In genomic region chr18:74942319-74942910, GRCh38 we compare ENCODE assay signal across 11 cellular contexts.
DNase-seq lines count a peak whose midpoint lies in the region; ATAC-seq, FAIRE-seq and TF ChIP-seq lines count a peak whose summit lies in the region.
"Had no signal": no experiment of that assay in that cellular context is flagged by ENCODE, and none has a peak within 500 bp of the region (broad histone marks: within the 10 kb centered on the region; RNA-seq: fewer than 3 reads in every experiment).

No MANE protein-coding gene starts in this region.

- FAIRE-seq in GM19239 (lab: Jason Lieb, UNC) = peak; percentile 90

- no peak for TF ChIP-seq CTCF in GM06990 (IDR thresholded peaks at IDR 0.05; ENCODE audit: insufficient read depth, low read length, poor library complexity, severe bottlenecking)
- TF ChIP-seq CTCF in thyroid gland (IDR thresholded peaks at IDR 0.05) = no peak

- DNase-seq in GM06990 (ENCODE audit: extremely low read depth, insufficient read length) = peak; percentile 38
- peak; percentile 31 for DNase-seq in GM19239 (ENCODE audit: insufficient read length, low spot score)
- no peak for DNase-seq in activated T-helper 2 cell treated with anti-CD3 and anti-CD28 coated beads, Interferon-gamma antibody, Interleukin-2, Interleukin-4, amounts not matched to agents 10 μg/mL and 5 μg/mL and 100 μg/mL, durations not matched to agents 14 hours and 24 hours and 36 hours (ENCODE audit: low spot score)
- no peak for DNase-seq in thyroid gland
- DNase-seq in NCI-H446 treated with DMSO at 0.1 percent for 48 hours (lab: John Stamatoyannopoulos, UW) = no peak
- DNase-seq in NCI-H2196 (lab: John Stamatoyannopoulos, UW; ENCODE audit: unreplicated experiment) = no peak
- no peak for DNase-seq in effector CD8-positive, alpha-beta T cell (lab: John Stamatoyannopoulos, UW)
- DNase-seq: activated CD8-positive, alpha-beta memory T cell treated with anti-CD3 and anti-CD28 coated beads, Interleukin-2, amount 50 U/mL, for 4 hours; mucosa of descending colon; OCI-M1 had no signal

- H3K9me3 ChIP-seq in thyroid gland = no peaks in the 10 kb centered on the region
- H3K9me3 ChIP-seq: mucosa of descending colon had no signal

- H3K36me3 Mint-ChIP-seq in activated T-helper 2 cell treated with anti-CD3 and anti-CD28 coated beads, Interferon-gamma antibody, Interleukin-2, Interleukin-4, amounts not matched to agents 10 μg/mL and 5 μg/mL and 100 μg/mL, durations not matched to agents 14 hours and 24 hours and 36 hours (ENCODE audit: low read depth) = no peaks in the 10 kb centered on the region

- no peaks in the 10 kb centered on the region for H3K9me3 Mint-ChIP-seq in activated T-helper 2 cell treated with anti-CD3 and anti-CD28 coated beads, Interferon-gamma antibody, Interleukin-2, Interleukin-4, amounts not matched to agents 10 μg/mL and 5 μg/mL and 100 μg/mL, durations not matched to agents 14 hours and 24 hours and 36 hours

- no peak overlapping the region for H3K27ac ChIP-seq in thyroid gland

- H3K36me3 ChIP-seq in GM06990 (ENCODE audit: control insufficient read depth, insufficient read depth, low read length) = no peaks in the 10 kb centered on the region
- no peaks in the 10 kb centered on the region for H3K36me3 ChIP-seq in thyroid gland

- H3K27me3 ChIP-seq in GM06990 (replicated peaks; ENCODE audit: control insufficient read depth, insufficient read depth, low read length) (no peaks in the 10 kb centered on the region), thyroid gland (no peaks in the 10 kb centered on the region)

- intact Hi-C loops in activated T-helper 2 cell treated with anti-CD3 and anti-CD28 coated beads, Interferon-gamma antibody, Interleukin-2, Interleukin-4, amounts not matched to agents 10 μg/mL and 5 μg/mL and 100 μg/mL, durations not matched to agents 14 hours and 24 hours and 36 hours (cut with micrococcal nuclease) = loop anchor here (2.0 kb wide), 1 partner anchor 128 kb away; no protein-coding TSS in a partner anchor
- intact Hi-C loops in thyroid gland (cut with DNase I) = no loop called here

- no peak overlapping the region for H3K4me3 Mint-ChIP-seq in activated T-helper 2 cell treated with anti-CD3 and anti-CD28 coated beads, Interferon-gamma antibody, Interleukin-2, Interleukin-4, amounts not matched to agents 10 μg/mL and 5 μg/mL and 100 μg/mL, durations not matched to agents 14 hours and 24 hours and 36 hours (ENCODE audit: low read depth)

- no peaks in the 10 kb centered on the region for H3K4me1 ChIP-seq in thyroid gland

- 88% methylated on average over 9 of the region's 9 CpGs for WGBS in thyroid gland, 2 donors

- H3K27me3 Mint-ChIP-seq in activated T-helper 2 cell treated with anti-CD3 and anti-CD28 coated beads, Interferon-gamma antibody, Interleukin-2, Interleukin-4, amounts not matched to agents 10 μg/mL and 5 μg/mL and 100 μg/mL, durations not matched to agents 14 hours and 24 hours and 36 hours (ENCODE audit: low read depth) = peaks cover 3% of the 10 kb centered on the region

- peak overlapping the region; percentile 37 for H3K27ac Mint-ChIP-seq in activated T-helper 2 cell treated with anti-CD3 and anti-CD28 coated beads, Interferon-gamma antibody, Interleukin-2, Interleukin-4, amounts not matched to agents 10 μg/mL and 5 μg/mL and 100 μg/mL, durations not matched to agents 14 hours and 24 hours and 36 hours

- TF ChIP-seq POLR2A in thyroid gland (IDR thresholded peaks at IDR 0.05) = no peak

- ATAC-seq in HG02981 (IDR thresholded peaks at IDR 0.05; ENCODE audit: unreplicated experiment) = peak; percentile 76
- ATAC-seq: mucosa of descending colon had no signal

- peaks cover 13% of the 10 kb centered on the region for H3K4me1 Mint-ChIP-seq in activated T-helper 2 cell treated with anti-CD3 and anti-CD28 coated beads, Interferon-gamma antibody, Interleukin-2, Interleukin-4, amounts not matched to agents 10 μg/mL and 5 μg/mL and 100 μg/mL, durations not matched to agents 14 hours and 24 hours and 36 hours (ENCODE audit: low read depth)

- no peak overlapping the region for H3K4me3 ChIP-seq in GM06990 (replicated peaks; ENCODE audit: low read depth, low read length)
- no peak overlapping the region for H3K4me3 ChIP-seq in thyroid gland (replicated peaks in 1 of 3)
- H3K4me3 ChIP-seq: mucosa of descending colon had no signal

Comparison
In these comparisons a context has a peak if more than half of its experiments do, and no peak if none do; other contexts are left out.
1. DNase-seq: peak in GM06990 (single experiment) and GM19239 (single experiment); none in activated T-helper 2 cell treated with anti-CD3 and anti-CD28 coated beads, Interferon-gamma antibody, Interleukin-2, Interleukin-4, amounts not matched to agents 10 μg/mL and 5 μg/mL and 100 μg/mL, durations not matched to agents 14 hours and 24 hours and 36 hours (single experiment), thyroid gland (0 of 2), NCI-H446 treated with DMSO at 0.1 percent for 48 hours (single experiment), NCI-H2196 (single experiment) and effector CD8-positive, alpha-beta T cell (single experiment).